In the genomic region with DNA sequence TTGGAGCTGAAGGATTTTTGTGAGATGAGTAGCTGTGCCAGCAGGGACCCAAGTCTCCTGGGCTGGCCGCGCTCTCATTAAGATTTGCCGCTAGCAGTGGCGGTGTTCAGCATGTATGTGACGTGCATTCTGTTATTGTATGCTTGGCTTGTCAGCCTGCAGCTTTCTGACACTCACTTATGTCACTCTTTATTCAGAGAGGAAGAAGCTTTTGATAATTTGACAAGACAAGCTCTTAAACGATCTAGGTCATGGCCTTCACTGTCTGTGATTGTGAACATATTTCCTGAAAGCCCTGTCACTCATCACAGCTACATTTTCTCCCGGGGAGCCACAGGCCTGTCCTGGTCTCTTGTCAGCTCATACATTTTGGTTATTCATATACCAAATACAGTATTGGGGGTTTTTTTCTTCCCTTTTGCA, we compare ENCODE assay signal across 8 cellular contexts.
DNase-seq lines count a peak whose midpoint lies in the region; ATAC-seq, FAIRE-seq and TF ChIP-seq lines count a peak whose summit lies in the region.

No MANE protein-coding gene starts in this region.

- H4K20me1 ChIP-seq in Karpas-422 (ENCODE audit: insufficient read depth, low read depth, low read length): no peaks in the 10 kb centered on the region

- ATAC-seq in GM21526 (IDR thresholded peaks at IDR 0.05; ENCODE audit: low FRiP score, unreplicated experiment) (peak; percentile 54), left cardiac atrium (peak; percentile 42 to 63)

- H3K36me3 ChIP-seq in Karpas-422 (ENCODE audit: insufficient read depth, low read length): 0 out of 2 replicates have a peak, but pooled peaks cover 3% of the 10 kb centered on the region

- TF ChIP-seq POLR2A in GM12892 (IDR thresholded peaks at IDR 0.05; ENCODE audit: low read depth, low read length): no peak

- H3K9ac ChIP-seq in Karpas-422 (ENCODE audit: low read length): peak overlapping the region; percentile 52

- no peaks in the 10 kb centered on the region for H3K9me3 ChIP-seq in Karpas-422 (ENCODE audit: low read length)

- H3K9me2 ChIP-seq in Karpas-422 (replicated peaks; ENCODE audit: insufficient read depth, low read length): no peaks in the 10 kb centered on the region

- intact Hi-C loops in left cardiac atrium (cut with DNase I): no loop called here

- peak overlapping the region; percentile 58 for H3K4me2 ChIP-seq in Karpas-422 (ENCODE audit: low read depth, low read length, poor library complexity, severe bottlenecking)

- FAIRE-seq in GM12892 (lab: Jason Lieb, UNC): peak; percentile 95

- H3K27ac ChIP-seq in Karpas-422 (ENCODE audit: low read length): peak overlapping the region; percentile 100

- no peaks in the 10 kb centered on the region for H3K27me3 ChIP-seq in Karpas-422 (ENCODE audit: low read length)

- DNase-seq in GM12892 (ENCODE audit: insufficient read length) (no peak), Karpas-422 (peak; percentile 86), left cardiac atrium (no peak), CD1c-positive myeloid dendritic cell (ENCODE audit: extremely low spot score) (no peak)
- DNase-seq in activated CD4-positive, CD25-positive, alpha-beta regulatory T cell (lab: John Stamatoyannopoulos, UW): no peak
- no peak for DNase-seq in stimulated activated CD4-positive, alpha-beta T cell treated with anti-CD3 and anti-CD28 coated beads, Interleukin-2, amount 100 ng/mL, for 24 hours
- DNase-seq in activated CD4-positive, alpha-beta T cell treated with anti-CD3 and anti-CD28 coated beads, Interleukin-2, amount 50 U/mL, for 1 hour: no peak

- H3K4me3 ChIP-seq in Karpas-422 (ENCODE audit: low read length): peak overlapping the region; percentile 19

- H3K79me2 ChIP-seq in Karpas-422 (ENCODE audit: low read length): peaks cover 34% of the 10 kb centered on the region

- peaks cover 76% of the 10 kb centered on the region for H3K4me1 ChIP-seq in Karpas-422 (ENCODE audit: low read length)

- H2AFZ ChIP-seq in Karpas-422 (ENCODE audit: low read length): no peak overlapping the region
